ENCODE assay signal across 11 cellular contexts in the genomic region with DNA sequence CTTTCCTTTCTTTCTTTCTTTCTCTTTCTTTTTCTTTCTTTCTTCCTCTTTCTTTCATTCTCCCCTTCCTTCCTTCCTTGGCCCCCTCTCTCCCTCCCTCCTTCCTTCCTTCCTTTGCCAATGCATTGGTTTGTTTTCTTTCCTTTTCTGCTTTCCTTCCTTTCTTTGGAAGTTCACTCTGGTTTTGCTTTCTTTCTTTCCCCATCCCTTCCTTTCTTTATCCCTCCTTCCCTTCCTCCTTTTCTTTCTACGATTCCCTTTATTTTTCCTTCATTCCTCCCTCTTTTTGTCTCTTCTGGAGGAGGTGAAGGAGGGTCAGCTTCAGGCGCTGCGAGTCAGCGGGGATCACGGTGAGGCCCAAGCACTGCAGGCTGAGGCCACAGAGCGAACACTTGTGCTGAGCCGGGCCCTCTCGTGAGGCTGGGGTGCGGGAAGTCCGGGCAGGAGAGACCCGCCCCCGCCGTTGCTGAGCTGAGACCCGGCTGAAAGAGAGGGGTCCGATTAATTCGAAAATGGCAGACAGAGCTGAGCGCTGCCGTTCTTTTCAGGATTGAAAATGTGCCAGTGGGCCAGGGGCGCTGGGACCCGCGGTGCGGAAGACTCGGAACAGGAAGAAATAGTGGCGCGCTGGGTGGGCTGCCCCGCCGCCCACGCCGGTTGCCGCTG. TPM values are rescaled to one million over a fixed set of nuclear protein-coding genes. Genes with fewer than 3 reads are reported as not detected.
DNase-seq lines count a peak whose midpoint lies in the region; ATAC-seq and TF ChIP-seq lines count a peak whose summit lies in the region.
"Had no signal": no experiment of that assay in that cellular context is flagged by ENCODE, and none has a peak within 500 bp of the region (broad histone marks: within the 10 kb centered on the region; RNA-seq: fewer than 3 reads in every experiment).

No MANE protein-coding gene starts in this region.

- H3K9ac ChIP-seq in ES-I3 (ENCODE audit: low read depth, low read length) = peak overlapping the region; percentile 46; the same call in 1 of the 2 replicates

- no peaks in the 10 kb centered on the region for H3K9me3 ChIP-seq in ES-I3 (ENCODE audit: control insufficient read depth, insufficient read depth, low read length)

- ATAC-seq in effector memory CD8-positive, alpha-beta T cell (replicated peaks) = no peak
- no peak for ATAC-seq in GM19395 (IDR thresholded peaks at IDR 0.05; ENCODE audit: unreplicated experiment)
- no peak for ATAC-seq in HG02981 (IDR thresholded peaks at IDR 0.05; ENCODE audit: unreplicated experiment)
- ATAC-seq: foreskin keratinocyte had no signal

- peaks cover 56 to 88% of the 10 kb centered on the region in 2 donors for H3K27me3 Mint-ChIP-seq in effector memory CD8-positive, alpha-beta T cell
- peaks cover 84% of the 10 kb centered on the region for H3K27me3 Mint-ChIP-seq in progenitor cell of endocrine pancreas

- peak; percentile 15 for DNase-seq in NCI-H526 treated with DMSO at 0.1 percent for 48 hours (lab: John Stamatoyannopoulos, UW)
- no peak for DNase-seq in effector memory CD8-positive, alpha-beta T cell
- no peak for DNase-seq in progenitor cell of endocrine pancreas (ENCODE audit: low spot score, unreplicated experiment)
- no peak for DNase-seq in CD1c-positive myeloid dendritic cell (ENCODE audit: extremely low spot score)
- no peak for DNase-seq in amniotic stem cell (lab: John Stamatoyannopoulos, UW)
- DNase-seq: foreskin keratinocyte; NCI-H2107; stimulated activated CD4-positive, alpha-beta T cell treated with anti-CD3 and anti-CD28 coated beads, Interleukin-12 subunit alpha, Interleukin-12 subunit beta, amount 100 ng/mL, for 4 hours had no signal

- no peaks in the 10 kb centered on the region for H3K36me3 ChIP-seq in ES-I3 (ENCODE audit: insufficient read depth, low read length)

- H3K4me3 Mint-ChIP-seq in effector memory CD8-positive, alpha-beta T cell = peak overlapping the region; percentile 55 to 60
- H3K4me3 Mint-ChIP-seq in progenitor cell of endocrine pancreas (ENCODE audit: low read depth) = peak overlapping the region; percentile 15

- H3K4me1 Mint-ChIP-seq in effector memory CD8-positive, alpha-beta T cell (ENCODE audit: low read depth in 2 of 2) = peaks cover 12 to 13% of the 10 kb centered on the region in 2 donors
- H3K4me1 Mint-ChIP-seq in progenitor cell of endocrine pancreas (ENCODE audit: low read depth) = peaks cover 2% of the 10 kb centered on the region

- no peak overlapping the region for H3K27ac Mint-ChIP-seq in effector memory CD8-positive, alpha-beta T cell
- H3K27ac Mint-ChIP-seq in progenitor cell of endocrine pancreas = peak overlapping the region; percentile 79

- no peak for TF ChIP-seq CTCF in progenitor cell of endocrine pancreas (IDR thresholded peaks at IDR 0.05; ENCODE audit: unreplicated experiment)

- H3K36me3 Mint-ChIP-seq in effector memory CD8-positive, alpha-beta T cell (ENCODE audit: insufficient read depth) = peaks cover 3% of the 10 kb centered on the region
- no peaks in the 10 kb centered on the region for H3K36me3 Mint-ChIP-seq in progenitor cell of endocrine pancreas (ENCODE audit: insufficient read depth)

- peaks cover 2% of the 10 kb centered on the region; the same call in 1 of the 2 replicates for H3K4me1 ChIP-seq in ES-I3 (ENCODE audit: insufficient read depth, low read length)
- H3K4me1 ChIP-seq: foreskin keratinocyte had no signal

- H3K9me3 Mint-ChIP-seq in effector memory CD8-positive, alpha-beta T cell = no peaks in the 10 kb centered on the region
- no peaks in the 10 kb centered on the region for H3K9me3 Mint-ChIP-seq in progenitor cell of endocrine pancreas (ENCODE audit: low read depth)

RNA-seq across cellular contexts. Expression of a gene that starts 1.5 kb away (rescaled TPM):
- total RNA-seq in progenitor cell of endocrine pancreas = 0.31 and 0.38 TPM in 2 replicates
- total RNA-seq: foreskin keratinocyte had no signal
